8 cellular contexts compared by ENCODE assay signal in genomic region chr2:11829324-11829946, GRCh38.
DNase-seq lines count a peak whose midpoint lies in the region; ATAC-seq, FAIRE-seq and TF ChIP-seq lines count a peak whose summit lies in the region.

No MANE protein-coding gene starts in this region.

- POLR2A ChIA-PET in A549 (lab: Yijun Ruan, JAX) = interaction anchor here (1.1 kb wide), 1 partner anchor 887 kb away, joined by 5 read pairs; the partner anchor contains the start of gene TRIB2
- POLR2A ChIA-PET in activated CD4-positive, alpha-beta T cell treated with anti-CD3 and anti-CD28 coated beads for 36 hours (lab: Charles Lee) = interaction anchor here (0.6 to 0.7 kb wide), 2 partner anchors 32 to 33 kb away, joined by 3 read pairs; no protein-coding TSS in a partner anchor
- POLR2A ChIA-PET in HepG2 (lab: Yijun Ruan, JAX) = interaction anchor here (1.0 to 3.7 kb wide), 6 partner anchors 10 to 90 kb away, joined by 3 to 31 read pairs (median 4); no protein-coding TSS in a partner anchor

- H3K4me2 ChIP-seq in A549 (peak overlapping the region; percentile 85), HepG2 (ENCODE audit: low read depth, low read length) (peak overlapping the region; percentile 100)

- H3K27ac ChIP-seq in A549 = peak overlapping the region; percentile 65 to 77
- H3K27ac ChIP-seq in HepG2 (ENCODE audit: extremely low read length, insufficient read depth, low read length) = peak overlapping the region; percentile 80

- no peak for FAIRE-seq in A549 (lab: Jason Lieb, UNC)
- FAIRE-seq in HepG2 (lab: Jason Lieb, UNC) = peak; percentile 63

- in situ Hi-C loops in HepG2 (cut with HindIII; ENCODE audit: extremely low pct_ligation_motif_present, low pct_unique_long_range_greater_than_20kb) = no loop called here

- TF ChIP-seq RAD21 in A549 (conservative IDR thresholded peaks at IDR 0.05 in 1 of 2, IDR thresholded peaks at IDR 0.05 in 1 of 2) (peak; percentile 66 to 74), HepG2 (CRISPR knock-in tag; IDR thresholded peaks at IDR 0.05) (peak; percentile 79)

- H2AFZ ChIP-seq in HepG2 (ENCODE audit: low read length) = no peak overlapping the region

- WGBS in A549 (ENCODE audit: missing lambda C conversion rate) = 34% methylated on average over 11 of the region's 11 CpGs
- WGBS in HepG2 (ENCODE audit: low lambda C conversion rate) = 2% methylated on average over 11 of the region's 11 CpGs

- peaks cover 19% of the 10 kb centered on the region for H3K27me3 Mint-ChIP-seq in activated CD4-positive, alpha-beta T cell treated with anti-CD3 and anti-CD28 coated beads for 36 hours
- H3K27me3 Mint-ChIP-seq in dendritic cell treated with granulocyte-macrophage colony-stimulating factor and Interleukin-4, amounts not matched to agents 40 ng/mL and 50 ng/mL, for 4 days = peaks cover 59% of the 10 kb centered on the region

- ATAC-seq in A549 (peak; percentile 52 to 60), GM18511 (IDR thresholded peaks at IDR 0.05; ENCODE audit: unreplicated experiment) (peak; percentile 41), HG03095 (IDR thresholded peaks at IDR 0.05; ENCODE audit: unreplicated experiment) (peak; percentile 31), HepG2 (peak; percentile 78)
- ATAC-seq in activated CD4-positive, alpha-beta T cell treated with anti-CD3 and anti-CD28 coated beads for 36 hours = peak; percentile 38

- peaks cover 40% of the 10 kb centered on the region for H3K4me1 Mint-ChIP-seq in activated CD4-positive, alpha-beta T cell treated with anti-CD3 and anti-CD28 coated beads for 36 hours
- peaks cover 41% of the 10 kb centered on the region for H3K4me1 Mint-ChIP-seq in dendritic cell treated with granulocyte-macrophage colony-stimulating factor and Interleukin-4, amounts not matched to agents 40 ng/mL and 50 ng/mL, for 4 days (ENCODE audit: low read depth)

- peaks cover 26% of the 10 kb centered on the region for H3K36me3 Mint-ChIP-seq in activated CD4-positive, alpha-beta T cell treated with anti-CD3 and anti-CD28 coated beads for 36 hours (ENCODE audit: low read depth)
- H3K36me3 Mint-ChIP-seq in dendritic cell treated with granulocyte-macrophage colony-stimulating factor and Interleukin-4, amounts not matched to agents 40 ng/mL and 50 ng/mL, for 4 days (ENCODE audit: low read depth) = peaks cover 40% of the 10 kb centered on the region

- peaks cover 0 to 15% of the 10 kb centered on the region in 2 experiments; a peak in 3 of 5 replicates for H3K36me3 ChIP-seq in HepG2 (replicated peaks in 1 of 2; ENCODE audit: control insufficient read depth in 1 of 2, insufficient read depth in 2 of 2, low read length in 2 of 2)

- no peaks in the 10 kb centered on the region for H4K20me1 ChIP-seq in HepG2 (ENCODE audit: insufficient read depth, low read length)

- no peak for TF ChIP-seq EP300 in A549 (IDR thresholded peaks at IDR 0.05)
- peak in 1 of 2 experiments; percentile 24; a peak in 2 of 4 replicates for TF ChIP-seq EP300 in HepG2 (IDR thresholded peaks at IDR 0.05; ENCODE audit: low read depth in 2 of 2, low read length in 2 of 2)
- TF ChIP-seq EP300 in HepG2 (CRISPR knock-in tag; IDR thresholded peaks at IDR 0.05; ENCODE audit: borderline replicate concordance) = no peak

- H3K4me3 Mint-ChIP-seq in activated CD4-positive, alpha-beta T cell treated with anti-CD3 and anti-CD28 coated beads for 36 hours = peak overlapping the region; percentile 20
- H3K4me3 Mint-ChIP-seq in dendritic cell treated with granulocyte-macrophage colony-stimulating factor and Interleukin-4, amounts not matched to agents 40 ng/mL and 50 ng/mL, for 4 days = peak overlapping the region; percentile 35

- CTCF ChIA-PET in A549 (lab: Yijun Ruan, JAX) (interaction anchor here (0.6 to 3.7 kb wide), 25 partner anchors 12 to 1180 kb away, joined by 3 to 36 read pairs (median 3); partner anchors contain the start of gene TRIB2), HepG2 (lab: Yijun Ruan, JAX; ENCODE audit: low intra/inter-chr PET ratio, low total read pairs) (interaction anchor here (0.8 to 1.9 kb wide), 3 partner anchors 35 to 1177 kb away, joined by 3 to 13 read pairs (median 5); no protein-coding TSS in a partner anchor)
- CTCF ChIA-PET in activated CD4-positive, alpha-beta T cell treated with anti-CD3 and anti-CD28 coated beads for 36 hours (lab: Charles Lee) = interaction anchor here (0.7 to 1.9 kb wide), 7 partner anchors 30 to 1178 kb away, joined by 3 to 16 read pairs (median 3); partner anchors contain the start of genes LPIN1 and TRIB2

- intact Hi-C loops in activated CD4-positive, alpha-beta T cell treated with anti-CD3 and anti-CD28 coated beads for 36 hours (cut with DNase I, micrococcal nuclease) = loop anchor here (1.0 kb wide), 4 partner anchors 726 to 1178 kb away; partner anchors contain the start of gene TRIB2 (in 1 of the 2)
- intact Hi-C loops in dendritic cell treated with granulocyte-macrophage colony-stimulating factor and Interleukin-4, amounts not matched to agents 40 ng/mL and 50 ng/mL, for 4 days (cut with micrococcal nuclease) = loop anchor here (1.0 to 5.0 kb wide), 3 partner anchors 887 to 1178 kb away; partner anchors contain the start of gene TRIB2
- intact Hi-C loops in HepG2 (cut with micrococcal nuclease; ENCODE audit: unreplicated experiment) = loop anchor here (1.0 to 2.0 kb wide), 4 partner anchors 122 to 1178 kb away; partner anchors contain the start of gene TRIB2

- H3K27ac Mint-ChIP-seq in activated CD4-positive, alpha-beta T cell treated with anti-CD3 and anti-CD28 coated beads for 36 hours = peak overlapping the region; percentile 58
- peak overlapping the region; percentile 26 for H3K27ac Mint-ChIP-seq in dendritic cell treated with granulocyte-macrophage colony-stimulating factor and Interleukin-4, amounts not matched to agents 40 ng/mL and 50 ng/mL, for 4 days

- H3K9me3 ChIP-seq in A549 (no peaks in the 10 kb centered on the region), HepG2 (ENCODE audit: low read length) (peaks cover 2% of the 10 kb centered on the region; the same call in 1 of the 2 replicates)

- H3K9me3 Mint-ChIP-seq in activated CD4-positive, alpha-beta T cell treated with anti-CD3 and anti-CD28 coated beads for 36 hours (ENCODE audit: low read depth) = peaks cover 5% of the 10 kb centered on the region
- peaks cover 4% of the 10 kb centered on the region for H3K9me3 Mint-ChIP-seq in dendritic cell treated with granulocyte-macrophage colony-stimulating factor and Interleukin-4, amounts not matched to agents 40 ng/mL and 50 ng/mL, for 4 days

- peak overlapping the region; percentile 70 for H3K9ac ChIP-seq in HepG2 (ENCODE audit: insufficient read depth, low read depth, low read length)

- H3K4me1 ChIP-seq in A549 (peaks cover 16% of the 10 kb centered on the region), HepG2 (ENCODE audit: insufficient read depth, low read length) (peaks cover 57% of the 10 kb centered on the region)

- no peak for TF ChIP-seq POLR2A in A549 (IDR thresholded peaks at IDR 0.05; ENCODE audit: low read length)
- TF ChIP-seq POLR2A in HepG2 (IDR thresholded peaks at IDR 0.05; ENCODE audit: insufficient read depth in 1 of 2, low read depth in 2 of 2, low read length in 2 of 2) = no peak

- no TSS peak for BruUV-seq in HepG2 (replicated peaks; lab: Mats Ljungman, UMichigan)

- H3K4me3 ChIP-seq in A549 (no peak overlapping the region; the same call in 2 of the 3 replicates), HepG2 (replicated peaks in 1 of 3; ENCODE audit: insufficient read depth in 1 of 3, low read depth in 2 of 3, low read length in 3 of 3) (peak overlapping the region; percentile 55 to 77 (median 70))

- DNase-seq in A549 (ENCODE audit: low read depth in 1 of 2, low spot score in 1 of 2) (peak; percentile 57 to 62), NCI-H2196 (lab: John Stamatoyannopoulos, UW; ENCODE audit: unreplicated experiment) (peak; percentile 67), HepG2 (ENCODE audit: low spot score) (peak; percentile 85)
- peak; percentile 79 for DNase-seq in activated CD4-positive, alpha-beta T cell treated with anti-CD3 and anti-CD28 coated beads for 36 hours
- peak; percentile 63 to 69 for DNase-seq in stimulated activated CD4-positive, alpha-beta T cell treated with anti-CD3 and anti-CD28 coated beads, Interleukin-2, amount 100 ng/mL, for 24 hours

- H3K27me3 ChIP-seq in HepG2 (ENCODE audit: control insufficient read depth in 1 of 2, insufficient read depth in 2 of 2, low read length in 2 of 2) = no peaks in the 10 kb centered on the region; a peak in 1 of 5 replicates

- H3K79me2 ChIP-seq in HepG2 (ENCODE audit: insufficient read depth, low read length) = no peaks in the 10 kb centered on the region

- peak; percentile 46 for TF ChIP-seq CTCF in A549 (IDR thresholded peaks at IDR 0.05)
- TF ChIP-seq CTCF in HepG2 (CRISPR knock-in tag; IDR thresholded peaks at IDR 0.05) = peak; percentile 86

TF ChIP-seq in A549, 52 proteins besides CTCF, POLR2A, EP300 and RAD21:
- peak; percentile 55 for TF ChIP-seq SMC3 (IDR thresholded peaks at IDR 0.05)
- no peak for TF ChIP-seq EHF (CRISPR knock-in tag; IDR thresholded peaks at IDR 0.05)
- no peak for TF ChIP-seq ZNF302 (CRISPR knock-in tag; IDR thresholded peaks at IDR 0.05)
- TF ChIP-seq RNF2 (IDR thresholded peaks at IDR 0.05; ENCODE audit: borderline replicate concordance, low read depth) = no peak
- no peak for TF ChIP-seq HOXA7 (CRISPR knock-in tag; IDR thresholded peaks at IDR 0.05)

TF ChIP-seq in HepG2, 621 proteins besides CTCF, POLR2A, EP300 and RAD21 (continues in another document):
- peak; percentile 57; the same call in 1 of the 2 replicates for TF ChIP-seq KDM2A (CRISPR knock-in tag; IDR thresholded peaks at IDR 0.05; ENCODE audit: borderline replicate concordance, low read depth)

Comparison
In these comparisons a context has a peak if more than half of its experiments do, and no peak if none do; other contexts are left out.
1. Of the 38 proteins assayed by ChIP-seq in both HepG2 and A549: peak only in HepG2: CHD4, EHMT2, FOSL2, MAX and RFX5; only in A549: none; in both: CTCF, RAD21 and SMC3; in neither: 28; mixed calls (peak in some experiments, not most) for 2.